ENCODE assay signal across 1 cellular context in genomic region chr11:2136952-2137201, GRCh38.
A peak's percentile ranks its signal among the peaks of the same experiment; 100 is the strongest.
TF ChIP-seq lines count a peak whose summit lies in the region.

No MANE protein-coding gene starts in this region.

TF ChIP-seq in H1, 55 proteins besides CTCF, POLR2A, EP300 and RAD21:
- TF ChIP-seq RBBP5 (IDR thresholded peaks at IDR 0.05; ENCODE audit: borderline replicate concordance, low read depth, low read length) (0 out of 2 replicates have a peak, but pooled peaks have one; percentile 1), RFX5 (IDR thresholded peaks at IDR 0.05; ENCODE audit: borderline replicate concordance, low read depth, low read length) (no peak), TBP (IDR thresholded peaks at IDR 0.05; ENCODE audit: low read depth, low read length) (no peak), MAFK (IDR thresholded peaks at IDR 0.05; ENCODE audit: low read depth, low read length) (no peak), SIRT6 (IDR thresholded peaks at IDR 0.05; ENCODE audit: low read length) (no peak)
